ENCODE assay signal across 1 cellular context in the genomic region with DNA sequence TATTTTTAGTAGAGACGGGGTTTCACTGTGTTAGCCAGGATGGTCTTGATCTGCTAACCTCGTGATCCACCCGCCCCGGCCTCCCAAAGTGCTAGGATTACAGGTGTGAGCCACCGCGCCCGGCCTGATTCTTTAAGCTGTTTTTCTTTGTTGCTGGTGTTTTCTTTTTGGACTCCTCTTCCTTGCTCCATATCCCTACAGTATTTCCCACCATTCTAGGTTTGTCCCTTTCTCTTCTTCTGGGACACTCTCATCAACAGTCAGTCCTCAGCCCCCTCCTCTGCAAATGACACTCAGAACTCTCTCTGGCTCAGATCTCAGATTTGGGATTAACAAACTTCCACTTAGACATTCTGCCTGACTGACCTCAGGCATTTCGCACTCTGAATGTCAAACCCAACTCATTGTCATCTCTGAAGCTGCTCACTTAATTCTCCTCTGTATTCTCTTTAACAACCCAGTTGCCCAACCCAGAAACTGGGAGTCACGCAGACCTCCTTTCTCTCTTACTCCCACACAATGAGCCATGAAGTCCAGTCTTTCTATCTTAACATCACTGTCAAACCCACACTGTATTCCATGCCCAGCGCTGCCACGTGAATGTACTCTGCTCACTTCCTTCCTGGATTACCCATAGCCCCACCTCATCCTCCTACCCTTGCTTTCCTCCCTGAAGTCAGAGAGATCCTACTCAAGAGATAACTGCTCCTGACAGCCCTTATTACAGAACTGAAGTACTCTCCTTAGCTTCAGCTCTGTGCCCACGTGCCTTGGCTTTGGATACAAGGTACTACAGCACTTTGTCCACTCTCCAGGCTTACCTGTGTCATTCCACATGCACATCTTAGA.
TF ChIP-seq lines count a peak whose summit lies in the region.

No MANE protein-coding gene starts in this region.

TF ChIP-seq in K562, 482 proteins besides CTCF, POLR2A, EP300 and RAD21 (continues in another document):
- TF ChIP-seq TEAD2 (tag; IDR thresholded peaks at IDR 0.05) = no peak
- no peak for TF ChIP-seq SLC30A9 (CRISPR knock-in tag; IDR thresholded peaks at IDR 0.05)
- peak; percentile 74 for TF ChIP-seq NUFIP1 (IDR thresholded peaks at IDR 0.05; ENCODE audit: partially characterized antibody)
- no peak for TF ChIP-seq FOXP1 (CRISPR knock-in tag; IDR thresholded peaks at IDR 0.05)
- TF ChIP-seq HCFC1 (IDR thresholded peaks at IDR 0.05; ENCODE audit: low read depth, low read length) = no peak
- TF ChIP-seq, protein P1, sequence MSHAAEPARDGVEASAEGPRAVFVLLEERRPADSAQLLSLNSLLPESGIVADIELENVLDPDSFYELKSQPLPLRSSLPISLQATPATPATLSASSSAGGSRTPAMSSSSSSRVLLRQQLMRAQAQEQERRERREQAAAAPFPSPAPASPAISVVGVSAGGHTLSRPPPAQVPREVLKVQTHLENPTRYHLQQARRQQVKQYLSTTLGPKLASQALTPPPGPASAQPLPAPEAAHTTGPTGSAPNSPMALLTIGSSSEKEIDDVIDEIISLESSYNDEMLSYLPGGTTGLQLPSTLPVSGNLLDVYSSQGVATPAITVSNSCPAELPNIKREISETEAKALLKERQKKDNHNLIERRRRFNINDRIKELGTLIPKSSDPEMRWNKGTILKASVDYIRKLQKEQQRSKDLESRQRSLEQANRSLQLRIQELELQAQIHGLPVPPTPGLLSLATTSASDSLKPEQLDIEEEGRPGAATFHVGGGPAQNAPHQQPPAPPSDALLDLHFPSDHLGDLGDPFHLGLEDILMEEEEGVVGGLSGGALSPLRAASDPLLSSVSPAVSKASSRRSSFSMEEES (CRISPR knock-in tag; IDR thresholded peaks at IDR 0.05) = no peak; the same call in 1 of the 2 replicates
- TF ChIP-seq NFRKB (IDR thresholded peaks at IDR 0.05; ENCODE audit: low read depth) = peak; percentile 81
- TF ChIP-seq GTF2A2 (tag; IDR thresholded peaks at IDR 0.05) = no peak
- TF ChIP-seq ZNF354B (CRISPR knock-in tag; IDR thresholded peaks at IDR 0.05) = peak; percentile 67; the same call in 1 of the 2 replicates
- peak; percentile 78; the same call in 1 of the 2 replicates for TF ChIP-seq MECOM (CRISPR knock-in tag; IDR thresholded peaks at IDR 0.05)
- TF ChIP-seq NCOA2 (IDR thresholded peaks at IDR 0.05; ENCODE audit: partially characterized antibody in 2 of 2) = no peak
- no peak for TF ChIP-seq ZNF316 (IDR thresholded peaks at IDR 0.05)
- TF ChIP-seq THRAP3 (IDR thresholded peaks at IDR 0.05; ENCODE audit: borderline replicate concordance) = no peak
- TF ChIP-seq, protein P2, sequence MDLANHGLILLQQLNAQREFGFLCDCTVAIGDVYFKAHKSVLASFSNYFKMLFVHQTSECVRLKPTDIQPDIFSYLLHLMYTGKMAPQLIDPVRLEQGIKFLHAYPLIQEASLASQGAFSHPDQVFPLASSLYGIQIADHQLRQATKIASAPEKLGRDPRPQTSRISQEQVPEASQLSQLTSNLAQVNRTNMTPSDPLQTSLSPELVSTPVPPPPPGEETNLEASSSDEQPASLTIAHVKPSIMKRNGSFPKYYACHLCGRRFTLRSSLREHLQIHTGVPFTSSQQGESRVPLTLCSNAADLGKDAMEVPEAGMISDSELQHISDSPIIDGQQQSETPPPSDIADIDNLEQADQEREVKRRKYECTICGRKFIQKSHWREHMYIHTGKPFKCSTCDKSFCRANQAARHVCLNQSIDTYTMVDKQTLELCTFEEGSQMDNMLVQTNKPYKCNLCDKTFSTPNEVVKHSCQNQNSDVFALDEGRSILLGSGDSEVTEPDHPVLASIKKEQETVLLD (IDR thresholded peaks at IDR 0.05) = peak; percentile 74; the same call in 1 of the 2 replicates
- TF ChIP-seq, protein P3, sequence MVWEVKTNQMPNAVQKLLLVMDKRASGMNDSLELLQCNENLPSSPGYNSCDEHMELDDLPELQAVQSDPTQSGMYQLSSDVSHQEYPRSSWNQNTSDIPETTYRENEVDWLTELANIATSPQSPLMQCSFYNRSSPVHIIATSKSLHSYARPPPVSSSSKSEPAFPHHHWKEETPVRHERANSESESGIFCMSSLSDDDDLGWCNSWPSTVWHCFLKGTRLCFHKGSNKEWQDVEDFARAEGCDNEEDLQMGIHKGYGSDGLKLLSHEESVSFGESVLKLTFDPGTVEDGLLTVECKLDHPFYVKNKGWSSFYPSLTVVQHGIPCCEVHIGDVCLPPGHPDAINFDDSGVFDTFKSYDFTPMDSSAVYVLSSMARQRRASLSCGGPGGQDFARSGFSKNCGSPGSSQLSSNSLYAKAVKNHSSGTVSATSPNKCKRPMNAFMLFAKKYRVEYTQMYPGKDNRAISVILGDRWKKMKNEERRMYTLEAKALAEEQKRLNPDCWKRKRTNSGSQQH (CRISPR knock-in tag; IDR thresholded peaks at IDR 0.05) = peak; percentile 94
- TF ChIP-seq, protein P4, sequence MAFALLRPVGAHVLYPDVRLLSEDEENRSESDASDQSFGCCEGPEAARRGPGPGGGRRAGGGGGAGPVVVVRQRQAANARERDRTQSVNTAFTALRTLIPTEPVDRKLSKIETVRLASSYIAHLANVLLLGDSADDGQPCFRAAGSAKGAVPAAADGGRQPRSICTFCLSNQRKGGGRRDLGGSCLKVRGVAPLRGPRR (CRISPR knock-in tag; IDR thresholded peaks at IDR 0.05) = 0 out of 2 replicates have a peak, but pooled peaks have one; percentile 66
- TF ChIP-seq CHD2 (IDR thresholded peaks at IDR 0.05; ENCODE audit: low read depth, low read length) = no peak
- TF ChIP-seq CAMTA2 (CRISPR knock-in tag; conservative IDR thresholded peaks at IDR 0.05) = 0 out of 2 replicates have a peak, but pooled peaks have one; percentile 68
- TF ChIP-seq, protein P5, sequence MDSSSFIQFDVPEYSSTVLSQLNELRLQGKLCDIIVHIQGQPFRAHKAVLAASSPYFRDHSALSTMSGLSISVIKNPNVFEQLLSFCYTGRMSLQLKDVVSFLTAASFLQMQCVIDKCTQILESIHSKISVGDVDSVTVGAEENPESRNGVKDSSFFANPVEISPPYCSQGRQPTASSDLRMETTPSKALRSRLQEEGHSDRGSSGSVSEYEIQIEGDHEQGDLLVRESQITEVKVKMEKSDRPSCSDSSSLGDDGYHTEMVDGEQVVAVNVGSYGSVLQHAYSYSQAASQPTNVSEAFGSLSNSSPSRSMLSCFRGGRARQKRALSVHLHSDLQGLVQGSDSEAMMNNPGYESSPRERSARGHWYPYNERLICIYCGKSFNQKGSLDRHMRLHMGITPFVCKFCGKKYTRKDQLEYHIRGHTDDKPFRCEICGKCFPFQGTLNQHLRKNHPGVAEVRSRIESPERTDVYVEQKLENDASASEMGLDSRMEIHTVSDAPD (CRISPR knock-in tag; IDR thresholded peaks at IDR 0.05) = no peak
- TF ChIP-seq BRD4 (IDR thresholded peaks at IDR 0.05) = no peak
- TF ChIP-seq, protein P6, sequence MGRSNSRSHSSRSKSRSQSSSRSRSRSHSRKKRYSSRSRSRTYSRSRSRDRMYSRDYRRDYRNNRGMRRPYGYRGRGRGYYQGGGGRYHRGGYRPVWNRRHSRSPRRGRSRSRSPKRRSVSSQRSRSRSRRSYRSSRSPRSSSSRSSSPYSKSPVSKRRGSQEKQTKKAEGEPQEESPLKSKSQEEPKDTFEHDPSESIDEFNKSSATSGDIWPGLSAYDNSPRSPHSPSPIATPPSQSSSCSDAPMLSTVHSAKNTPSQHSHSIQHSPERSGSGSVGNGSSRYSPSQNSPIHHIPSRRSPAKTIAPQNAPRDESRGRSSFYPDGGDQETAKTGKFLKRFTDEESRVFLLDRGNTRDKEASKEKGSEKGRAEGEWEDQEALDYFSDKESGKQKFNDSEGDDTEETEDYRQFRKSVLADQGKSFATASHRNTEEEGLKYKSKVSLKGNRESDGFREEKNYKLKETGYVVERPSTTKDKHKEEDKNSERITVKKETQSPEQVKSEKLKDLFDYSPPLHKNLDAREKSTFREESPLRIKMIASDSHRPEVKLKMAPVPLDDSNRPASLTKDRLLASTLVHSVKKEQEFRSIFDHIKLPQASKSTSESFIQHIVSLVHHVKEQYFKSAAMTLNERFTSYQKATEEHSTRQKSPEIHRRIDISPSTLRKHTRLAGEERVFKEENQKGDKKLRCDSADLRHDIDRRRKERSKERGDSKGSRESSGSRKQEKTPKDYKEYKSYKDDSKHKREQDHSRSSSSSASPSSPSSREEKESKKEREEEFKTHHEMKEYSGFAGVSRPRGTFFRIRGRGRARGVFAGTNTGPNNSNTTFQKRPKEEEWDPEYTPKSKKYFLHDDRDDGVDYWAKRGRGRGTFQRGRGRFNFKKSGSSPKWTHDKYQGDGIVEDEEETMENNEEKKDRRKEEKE (IDR thresholded peaks at IDR 0.05; ENCODE audit: borderline replicate concordance in 1 of 2, control insufficient read depth in 1 of 2, low read depth in 2 of 2, low read length in 1 of 2) = no peak
- TF ChIP-seq TRIM24 (IDR thresholded peaks at IDR 0.05) = 0 out of 4 replicates have a peak, but pooled peaks of 1 of the 2 experiments have one; percentile 41
- peak; percentile 92 for TF ChIP-seq ZNF583 (CRISPR knock-in tag; IDR thresholded peaks at IDR 0.05)
- peak; percentile 42; the same call in 1 of the 2 replicates for TF ChIP-seq MTA1 (IDR thresholded peaks at IDR 0.05; ENCODE audit: borderline replicate concordance)
- TF ChIP-seq ZZZ3 (IDR thresholded peaks at IDR 0.05) = no peak
- TF ChIP-seq ZNF444 (CRISPR knock-in tag; IDR thresholded peaks at IDR 0.05) = 0 out of 2 replicates have a peak, but pooled peaks have one; percentile 60
- TF ChIP-seq ZFX (CRISPR knock-in tag; IDR thresholded peaks at IDR 0.05) = no peak
- TF ChIP-seq HDGF (IDR thresholded peaks at IDR 0.05) = peak; percentile 84; the same call in 1 of the 2 replicates
- TF ChIP-seq POLR2B (IDR thresholded peaks at IDR 0.05; ENCODE audit: low read depth, partially characterized antibody) = peak; percentile 46
- no peak for TF ChIP-seq NFIC (IDR thresholded peaks at IDR 0.05)
- TF ChIP-seq SMAD4 (CRISPR knock-in tag; conservative IDR thresholded peaks at IDR 0.05) = peak; percentile 85
- 0 out of 2 replicates have a peak, but pooled peaks have one; percentile 7 for TF ChIP-seq MTF1 (CRISPR knock-in tag; IDR thresholded peaks at IDR 0.05; ENCODE audit: borderline replicate concordance)
- TF ChIP-seq MIER1 (IDR thresholded peaks at IDR 0.05; ENCODE audit: low read depth) = no peak
- no peak for TF ChIP-seq LARP7 (IDR thresholded peaks at IDR 0.05)
- TF ChIP-seq HNRNPLL (IDR thresholded peaks at IDR 0.05; ENCODE audit: low read depth, low read length, poor library complexity, severe bottlenecking) = no peak
- no peak for TF ChIP-seq SRF (CRISPR knock-in tag; IDR thresholded peaks at IDR 0.05)
- peak; percentile 37; the same call in 1 of the 2 replicates for TF ChIP-seq SOX6 (IDR thresholded peaks at IDR 0.05)
- TF ChIP-seq, protein P7, sequence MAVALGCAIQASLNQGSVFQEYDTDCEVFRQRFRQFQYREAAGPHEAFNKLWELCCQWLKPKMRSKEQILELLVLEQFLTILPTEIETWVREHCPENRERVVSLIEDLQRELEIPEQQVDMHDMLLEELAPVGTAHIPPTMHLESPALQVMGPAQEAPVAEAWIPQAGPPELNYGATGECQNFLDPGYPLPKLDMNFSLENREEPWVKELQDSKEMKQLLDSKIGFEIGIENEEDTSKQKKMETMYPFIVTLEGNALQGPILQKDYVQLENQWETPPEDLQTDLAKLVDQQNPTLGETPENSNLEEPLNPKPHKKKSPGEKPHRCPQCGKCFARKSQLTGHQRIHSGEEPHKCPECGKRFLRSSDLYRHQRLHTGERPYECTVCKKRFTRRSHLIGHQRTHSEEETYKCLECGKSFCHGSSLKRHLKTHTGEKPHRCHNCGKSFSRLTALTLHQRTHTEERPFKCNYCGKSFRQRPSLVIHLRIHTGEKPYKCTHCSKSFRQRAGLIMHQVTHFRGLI (CRISPR knock-in tag; IDR thresholded peaks at IDR 0.05) = peak; percentile 87
- TF ChIP-seq, protein P8, sequence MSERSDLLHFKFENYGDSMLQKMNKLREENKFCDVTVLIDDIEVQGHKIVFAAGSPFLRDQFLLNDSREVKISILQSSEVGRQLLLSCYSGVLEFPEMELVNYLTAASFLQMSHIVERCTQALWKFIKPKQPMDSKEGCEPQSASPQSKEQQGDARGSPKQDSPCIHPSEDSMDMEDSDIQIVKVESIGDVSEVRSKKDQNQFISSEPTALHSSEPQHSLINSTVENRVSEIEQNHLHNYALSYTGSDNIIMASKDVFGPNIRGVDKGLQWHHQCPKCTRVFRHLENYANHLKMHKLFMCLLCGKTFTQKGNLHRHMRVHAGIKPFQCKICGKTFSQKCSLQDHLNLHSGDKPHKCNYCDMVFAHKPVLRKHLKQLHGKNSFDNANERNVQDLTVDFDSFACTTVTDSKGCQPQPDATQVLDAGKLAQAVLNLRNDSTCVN (CRISPR knock-in tag; IDR thresholded peaks at IDR 0.05) = peak; percentile 87
- TF ChIP-seq, protein P9, sequence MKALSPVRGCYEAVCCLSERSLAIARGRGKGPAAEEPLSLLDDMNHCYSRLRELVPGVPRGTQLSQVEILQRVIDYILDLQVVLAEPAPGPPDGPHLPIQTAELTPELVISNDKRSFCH (CRISPR knock-in tag; IDR thresholded peaks at IDR 0.05) = no peak
- TF ChIP-seq, protein P9 (tag; IDR thresholded peaks at IDR 0.05) = peak; percentile 86
- TF ChIP-seq, protein P10, sequence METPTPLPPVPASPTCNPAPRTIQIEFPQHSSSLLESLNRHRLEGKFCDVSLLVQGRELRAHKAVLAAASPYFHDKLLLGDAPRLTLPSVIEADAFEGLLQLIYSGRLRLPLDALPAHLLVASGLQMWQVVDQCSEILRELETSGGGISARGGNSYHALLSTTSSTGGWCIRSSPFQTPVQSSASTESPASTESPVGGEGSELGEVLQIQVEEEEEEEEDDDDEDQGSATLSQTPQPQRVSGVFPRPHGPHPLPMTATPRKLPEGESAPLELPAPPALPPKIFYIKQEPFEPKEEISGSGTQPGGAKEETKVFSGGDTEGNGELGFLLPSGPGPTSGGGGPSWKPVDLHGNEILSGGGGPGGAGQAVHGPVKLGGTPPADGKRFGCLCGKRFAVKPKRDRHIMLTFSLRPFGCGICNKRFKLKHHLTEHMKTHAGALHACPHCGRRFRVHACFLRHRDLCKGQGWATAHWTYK (CRISPR knock-in tag; IDR thresholded peaks at IDR 0.05) = peak; percentile 88
- no peak for TF ChIP-seq MYBL2 (IDR thresholded peaks at IDR 0.05; ENCODE audit: low read depth)
- no peak for TF ChIP-seq MYBL2 (CRISPR knock-in tag; IDR thresholded peaks at IDR 0.05; ENCODE audit: borderline replicate concordance)
- TF ChIP-seq ZC3H4 (CRISPR knock-in tag; IDR thresholded peaks at IDR 0.05; ENCODE audit: borderline replicate concordance) = no peak
- no peak for TF ChIP-seq MED1 (CRISPR knock-in tag; IDR thresholded peaks at IDR 0.05; ENCODE audit: borderline replicate concordance)
- TF ChIP-seq, protein P11, sequence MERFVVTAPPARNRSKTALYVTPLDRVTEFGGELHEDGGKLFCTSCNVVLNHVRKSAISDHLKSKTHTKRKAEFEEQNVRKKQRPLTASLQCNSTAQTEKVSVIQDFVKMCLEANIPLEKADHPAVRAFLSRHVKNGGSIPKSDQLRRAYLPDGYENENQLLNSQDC (CRISPR knock-in tag; IDR thresholded peaks at IDR 0.05) = no peak
- no peak for TF ChIP-seq MAFK (IDR thresholded peaks at IDR 0.05; ENCODE audit: low read length)
- no peak for TF ChIP-seq NONO (IDR thresholded peaks at IDR 0.05; ENCODE audit: low read depth in 2 of 2, low read length in 1 of 2)
- no peak; the same call in 1 of the 2 replicates for TF ChIP-seq HMG20B (CRISPR knock-in tag; IDR thresholded peaks at IDR 0.05)
- no peak for TF ChIP-seq ZBED1 (IDR thresholded peaks at IDR 0.05)
